In the genomic region with DNA sequence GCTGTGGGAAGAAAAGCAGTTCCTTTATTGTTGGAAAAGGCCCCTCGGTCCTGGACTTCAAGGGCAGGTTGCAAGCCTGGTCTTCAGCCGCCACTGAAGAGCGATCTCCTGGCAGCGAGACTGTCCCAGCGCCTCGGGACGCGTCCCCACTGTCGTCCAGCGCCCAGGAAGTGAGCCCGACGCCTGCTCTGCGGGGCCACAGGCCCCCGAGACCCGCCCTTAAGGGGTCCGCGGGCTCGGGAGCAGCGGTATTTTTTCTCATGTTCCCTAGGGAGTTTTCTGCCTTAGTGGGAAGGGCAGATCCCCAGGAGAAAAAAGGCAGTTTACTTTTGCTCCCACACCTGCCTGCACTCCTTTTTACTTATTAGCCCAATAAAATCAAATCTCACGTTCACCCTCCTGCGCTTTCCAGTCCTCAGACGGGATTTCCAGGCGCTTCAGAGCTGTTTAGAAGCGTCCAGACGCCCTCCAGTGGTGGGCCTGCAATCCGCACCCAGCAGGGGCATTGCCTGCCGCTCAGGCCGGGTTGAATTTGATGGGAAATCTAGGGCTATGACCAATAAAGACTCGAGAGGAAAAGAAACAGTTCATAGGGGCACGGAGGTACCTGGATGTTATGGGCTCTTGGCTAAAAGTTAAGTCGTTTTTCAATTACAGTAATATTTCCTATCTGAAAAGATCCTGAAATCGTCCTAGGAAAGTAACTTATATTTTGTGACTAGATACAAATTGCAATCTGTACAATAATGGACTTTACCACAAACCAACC, we compare ENCODE assay signal across 8 cellular contexts. TPM values are rescaled to one million over a fixed set of nuclear protein-coding genes. Genes with fewer than 3 reads are reported as not detected.
DNase-seq lines count a peak whose midpoint lies in the region; ATAC-seq and TF ChIP-seq lines count a peak whose summit lies in the region.

No MANE protein-coding gene starts in this region.

- no peak overlapping the region for H3K4me3 ChIP-seq in Jurkat, Clone E6-1 (ENCODE audit: low read length)
- H3K4me3 ChIP-seq in Peyer's patch (peak overlapping the region; percentile 35 to 58 (median 52)), fibroblast of mammary gland (ENCODE audit: control insufficient read depth, low read depth, low read length) (peak overlapping the region; percentile 58)

- TF ChIP-seq CTCF in Peyer's patch (IDR thresholded peaks at IDR 0.05) (peak; percentile 43 to 87 (median 82)), fibroblast of mammary gland (conservative IDR thresholded peaks at IDR 0.05; ENCODE audit: control insufficient read depth, insufficient read depth, low read depth, low read length) (peak; percentile 97), natural killer cell (IDR thresholded peaks at IDR 0.05) (peak; percentile 99)

- DNase-seq in DMS53 treated with DMSO at 0.1 percent for 48 hours (lab: John Stamatoyannopoulos, UW; ENCODE audit: unreplicated experiment) (peak; percentile 89), Peyer's patch (peak; percentile 48 to 90 (median 85)), fibroblast of mammary gland (ENCODE audit: low read depth) (peak; percentile 88), natural killer cell (peak; percentile 73)
- peak; percentile 60 for DNase-seq in Jurkat, Clone E6-1 (ENCODE audit: low read depth, low spot score)
- peak; percentile 59 for DNase-seq in activated T-helper 2 cell treated with anti-CD3 and anti-CD28 coated beads, Interferon-gamma antibody, Interleukin-2, Interleukin-4, amounts not matched to agents 10 μg/mL and 5 μg/mL and 100 μg/mL, durations not matched to agents 14 hours and 24 hours and 36 hours (ENCODE audit: low spot score)
- DNase-seq in stimulated activated naive CD4-positive, alpha-beta T cell (lab: John Stamatoyannopoulos, UW), result peak in 5 of 6 experiments; percentile 7 to 47 (median 35)

- H3K4me1 ChIP-seq in Peyer's patch, result peaks cover 0 to 42% (median 7%) of the 10 kb centered on the region in 4 donors

- no peaks in the 10 kb centered on the region for H3K36me3 ChIP-seq in Peyer's patch

- H3K27me3 ChIP-seq in Peyer's patch, result no peaks in the 10 kb centered on the region

- peaks cover 62% of the 10 kb centered on the region for H3K27me3 Mint-ChIP-seq in activated T-helper 2 cell treated with anti-CD3 and anti-CD28 coated beads, Interferon-gamma antibody, Interleukin-2, Interleukin-4, amounts not matched to agents 10 μg/mL and 5 μg/mL and 100 μg/mL, durations not matched to agents 14 hours and 24 hours and 36 hours (ENCODE audit: low read depth)
- peaks cover 46 to 58% of the 10 kb centered on the region in 2 donors for H3K27me3 Mint-ChIP-seq in natural killer cell (ENCODE audit: low read depth in 2 of 2)

- H3K36me3 Mint-ChIP-seq in activated T-helper 2 cell treated with anti-CD3 and anti-CD28 coated beads, Interferon-gamma antibody, Interleukin-2, Interleukin-4, amounts not matched to agents 10 μg/mL and 5 μg/mL and 100 μg/mL, durations not matched to agents 14 hours and 24 hours and 36 hours (ENCODE audit: low read depth), result no peaks in the 10 kb centered on the region
- no peaks in the 10 kb centered on the region for H3K36me3 Mint-ChIP-seq in natural killer cell

- peak overlapping the region in 3 of 4 donors; percentile 9 to 68 (median 33) for H3K27ac ChIP-seq in Peyer's patch

- peak overlapping the region; percentile 70 for H3K4me3 Mint-ChIP-seq in activated T-helper 2 cell treated with anti-CD3 and anti-CD28 coated beads, Interferon-gamma antibody, Interleukin-2, Interleukin-4, amounts not matched to agents 10 μg/mL and 5 μg/mL and 100 μg/mL, durations not matched to agents 14 hours and 24 hours and 36 hours (ENCODE audit: low read depth)
- H3K4me3 Mint-ChIP-seq in natural killer cell, result peak overlapping the region; percentile 89

- peaks cover 26% of the 10 kb centered on the region for H3K4me1 Mint-ChIP-seq in activated T-helper 2 cell treated with anti-CD3 and anti-CD28 coated beads, Interferon-gamma antibody, Interleukin-2, Interleukin-4, amounts not matched to agents 10 μg/mL and 5 μg/mL and 100 μg/mL, durations not matched to agents 14 hours and 24 hours and 36 hours (ENCODE audit: low read depth)
- peaks cover 25 to 39% of the 10 kb centered on the region in 2 donors for H3K4me1 Mint-ChIP-seq in natural killer cell

- H3K9me3 ChIP-seq in Peyer's patch, result no peaks in the 10 kb centered on the region

- H3K27ac Mint-ChIP-seq in activated T-helper 2 cell treated with anti-CD3 and anti-CD28 coated beads, Interferon-gamma antibody, Interleukin-2, Interleukin-4, amounts not matched to agents 10 μg/mL and 5 μg/mL and 100 μg/mL, durations not matched to agents 14 hours and 24 hours and 36 hours, result no peak overlapping the region
- H3K27ac Mint-ChIP-seq in natural killer cell, result peak overlapping the region; percentile 5 to 11

- no peaks in the 10 kb centered on the region for H3K9me3 Mint-ChIP-seq in activated T-helper 2 cell treated with anti-CD3 and anti-CD28 coated beads, Interferon-gamma antibody, Interleukin-2, Interleukin-4, amounts not matched to agents 10 μg/mL and 5 μg/mL and 100 μg/mL, durations not matched to agents 14 hours and 24 hours and 36 hours
- H3K9me3 Mint-ChIP-seq in natural killer cell, result no peaks in the 10 kb centered on the region

- no peak for TF ChIP-seq POLR2A in Peyer's patch (IDR thresholded peaks at IDR 0.05)

- ATAC-seq in GM21723 (IDR thresholded peaks at IDR 0.05; ENCODE audit: unreplicated experiment) (peak; percentile 72), natural killer cell (peak; percentile 76 to 85 (median 77))

- intact Hi-C loops in activated T-helper 2 cell treated with anti-CD3 and anti-CD28 coated beads, Interferon-gamma antibody, Interleukin-2, Interleukin-4, amounts not matched to agents 10 μg/mL and 5 μg/mL and 100 μg/mL, durations not matched to agents 14 hours and 24 hours and 36 hours (cut with micrococcal nuclease), result loop anchor here (5.0 kb wide), 2 partner anchors 101 to 244 kb away; no protein-coding TSS in a partner anchor
- intact Hi-C loops in natural killer cell (cut with micrococcal nuclease), result loop anchor here (5.0 to 10.0 kb wide), 3 partner anchors 286 to 1409 kb away; no protein-coding TSS in a partner anchor

RNA-seq across cellular contexts. Expression of a gene that starts 2.8 kb away (rescaled TPM):
- polyA plus RNA-seq in Jurkat, Clone E6-1 (2012; ENCODE audit: insufficient read depth, insufficient read length), result not detected
- total RNA-seq in Peyer's patch (10 to 100 TPM in 1 of 4 donors, 1 to 10 TPM in 2, not detected in 1; 1.1 to 27.5 (median 1.1) TPM), natural killer cell (1 to 10 TPM; 2.2 to 8.1 (median 4.3) TPM)
- 0.32 TPM in 1 of 2 replicates, not detected in the other for total RNA-seq in activated T-helper 2 cell treated with anti-CD3 and anti-CD28 coated beads, Interferon-gamma antibody, Interleukin-2, Interleukin-4, amounts not matched to agents 10 μg/mL and 5 μg/mL and 100 μg/mL, durations not matched to agents 14 hours and 24 hours and 36 hours

Comparison
In these comparisons a context has a peak if more than half of its experiments do, and no peak if none do; other contexts are left out.
1. DNase-seq: peak in every context shown above with its lines; median percentile 89 in DMS53 treated with DMSO at 0.1 percent for 48 hours; 88 in fibroblast of mammary gland; 85 in Peyer's patch; 73 in natural killer cell; 60 in Jurkat, Clone E6-1; 59 in activated T-helper 2 cell treated with anti-CD3 and anti-CD28 coated beads, Interferon-gamma antibody, Interleukin-2, Interleukin-4, amounts not matched to agents 10 μg/mL and 5 μg/mL and 100 μg/mL, durations not matched to agents 14 hours and 24 hours and 36 hours; 35 in stimulated activated naive CD4-positive, alpha-beta T cell.